20 cellular contexts compared by ENCODE assay signal in the genomic region with DNA sequence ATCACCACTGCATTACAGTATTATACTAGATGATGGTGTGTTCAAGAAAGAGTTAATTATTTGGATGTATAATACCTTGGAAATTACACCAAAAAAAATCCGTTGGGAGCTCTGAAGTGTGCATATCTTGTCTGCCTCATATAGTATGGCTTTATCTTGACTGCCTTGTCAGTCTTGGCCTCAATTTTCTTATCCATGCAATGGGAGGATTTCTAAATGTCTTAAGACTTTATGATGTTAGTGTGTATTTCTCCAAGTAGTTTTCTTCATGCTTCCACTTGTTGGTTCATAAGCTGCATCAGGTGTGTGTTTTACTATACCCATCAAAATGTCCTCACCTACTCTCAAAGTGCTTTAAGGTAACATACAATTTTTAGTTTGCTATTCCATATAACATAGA.
"Had no signal": no experiment of that assay in that cellular context is flagged by ENCODE, and none has a peak within 500 bp of the region (broad histone marks: within the 10 kb centered on the region; RNA-seq: fewer than 3 reads in every experiment).

No MANE protein-coding gene starts in this region.

- ATAC-seq: activated naive CD8-positive, alpha-beta T cell treated with anti-CD3 and anti-CD28 coated beads, Interleukin-2, amount 50 U/mL, for 24 hours; stimulated activated memory B cell treated with anti-CD40 and anti-IgM and Interleukin-4, amounts not matched to agents 10 μg/mL and 1 μg/mL and 100 μg/mL, for 72 hours had no signal

- H3K27ac ChIP-seq: epithelial cell of prostate, VCaP had no signal

- DNase-seq: activated CD4-positive, alpha-beta T cell treated with anti-CD3 and anti-CD28 coated beads for 1 hour; activated CD8-positive, alpha-beta memory T cell treated with anti-CD3 and anti-CD28 coated beads for 24 hours; activated CD8-positive, alpha-beta memory T cell treated with anti-CD3 and anti-CD28 coated beads, Interleukin-2, amount 50 U/mL, for 48 hours; activated effector memory CD4-positive, alpha-beta T cell treated with Interleukin-2 at 50 U/mL for 16 hours; activated naive CD4-positive, alpha-beta T cell treated with anti-CD3 and anti-CD28 coated beads, Interleukin-2, amount 10 ng/mL, durations not matched to agents 7 days and 5 days; activated naive CD8-positive, alpha-beta T cell treated with anti-CD3 and anti-CD28 coated beads, Interleukin-2, amount 50 U/mL, for 24 hours; activated T-cell treated with anti-CD3 and anti-CD28 coated beads, Interleukin-2, amount 50 U/mL, for 48 hours; endodermal cell; foreskin fibroblast; islet precursor cell; nephron progenitor cell; occipital lobe; posterior cingulate gyrus; retina; small intestine; stimulated activated CD4-positive, alpha-beta T cell treated with anti-CD3 and anti-CD28 coated beads, Interleukin-4, amount 100 ng/mL, for 24 hours; T-helper 2 cell had no signal

- FAIRE-seq: small intestine had no signal
